ENCODE assay signal across 18 cellular contexts in genomic region chr17:2184993-2185931, GRCh38.
A peak's percentile ranks its signal among the peaks of the same experiment; 100 is the strongest.
DNase-seq lines count a peak whose midpoint lies in the region; ATAC-seq, FAIRE-seq and TF ChIP-seq lines count a peak whose summit lies in the region.
"Had no signal": no experiment of that assay in that cellular context is flagged by ENCODE, and none has a peak within 500 bp of the region (broad histone marks: within the 10 kb centered on the region; RNA-seq: fewer than 3 reads in every experiment).

No MANE protein-coding gene starts in this region.

- FAIRE-seq in HTR-8/SVneo (lab: Jason Lieb, UNC) (peak; percentile 49), bronchial epithelial cell (lab: Jason Lieb, UNC) (peak; percentile 80)

- POLR2A ChIA-PET in CD8-positive, alpha-beta T cell (lab: Charles Lee), result no interaction called here

- H3K9me3 ChIP-seq in CD8-positive, alpha-beta T cell (ENCODE audit: low read length), result no peaks in the 10 kb centered on the region
- H3K9me3 ChIP-seq: SJSA1 had no signal

- H3K4me3 ChIP-seq in CD8-positive, alpha-beta T cell (ENCODE audit: low read depth, low read length), result no peak overlapping the region
- no peak overlapping the region for H3K4me3 ChIP-seq in bronchial epithelial cell (ENCODE audit: low read depth, low read length)
- H3K4me3 ChIP-seq: SJSA1 had no signal

- H3K27me3 Mint-ChIP-seq in CD8-positive, alpha-beta T cell (ENCODE audit: low read depth), result no peaks in the 10 kb centered on the region
- H3K27me3 Mint-ChIP-seq in natural killer cell (ENCODE audit: low read depth in 2 of 2) (no peaks in the 10 kb centered on the region), progenitor cell of endocrine pancreas (no peaks in the 10 kb centered on the region)
- H3K27me3 Mint-ChIP-seq: CD4-positive, CD25-positive, alpha-beta regulatory T cell had no signal

- no peak for TF ChIP-seq CTCF in CD8-positive, alpha-beta T cell (IDR thresholded peaks at IDR 0.05)
- TF ChIP-seq CTCF in bronchial epithelial cell (IDR thresholded peaks at IDR 0.05; ENCODE audit: insufficient read depth, low read length, severe bottlenecking), result no peak
- no peak for TF ChIP-seq CTCF in natural killer cell (IDR thresholded peaks at IDR 0.05)
- TF ChIP-seq CTCF in progenitor cell of endocrine pancreas (IDR thresholded peaks at IDR 0.05; ENCODE audit: unreplicated experiment), result no peak

- H3K36me3 ChIP-seq in CD8-positive, alpha-beta T cell (ENCODE audit: insufficient read depth, low read length), result peaks cover 18% of the 10 kb centered on the region
- peaks cover 14% of the 10 kb centered on the region for H3K36me3 ChIP-seq in bronchial epithelial cell (ENCODE audit: control insufficient read depth, insufficient read depth, low read length)

- H3K36me3 Mint-ChIP-seq in CD8-positive, alpha-beta T cell, result peaks cover 83% of the 10 kb centered on the region
- H3K36me3 Mint-ChIP-seq in natural killer cell, result peaks cover 19% of the 10 kb centered on the region
- H3K36me3 Mint-ChIP-seq in progenitor cell of endocrine pancreas (ENCODE audit: insufficient read depth), result peaks cover 24% of the 10 kb centered on the region

- H3K27me3 ChIP-seq in CD8-positive, alpha-beta T cell (ENCODE audit: insufficient read depth, low read length), result no peaks in the 10 kb centered on the region
- no peaks in the 10 kb centered on the region for H3K27me3 ChIP-seq in bronchial epithelial cell (ENCODE audit: control insufficient read depth, insufficient read depth, low read length)
- H3K27me3 ChIP-seq: SJSA1 had no signal

- H3K4me1 ChIP-seq in CD8-positive, alpha-beta T cell (ENCODE audit: insufficient read depth, low read length), result peaks cover 5% of the 10 kb centered on the region

- intact Hi-C loops in CD8-positive, alpha-beta T cell (cut with DNase I, micrococcal nuclease), result no loop called here
- intact Hi-C loops in natural killer cell (cut with micrococcal nuclease), result loop anchor here (2.0 kb wide), 1 partner anchor 30 kb away; no protein-coding TSS in a partner anchor

- no peak overlapping the region for H3K4me3 Mint-ChIP-seq in CD8-positive, alpha-beta T cell
- H3K4me3 Mint-ChIP-seq in natural killer cell (peak overlapping the region; percentile 65), progenitor cell of endocrine pancreas (ENCODE audit: low read depth) (no peak overlapping the region)
- H3K4me3 Mint-ChIP-seq: CD4-positive, CD25-positive, alpha-beta regulatory T cell; H9 had no signal

- peak; percentile 49 for ATAC-seq in CD8-positive, alpha-beta T cell
- peak; percentile 89 to 92 (median 92) for ATAC-seq in natural killer cell

- peaks cover 18% of the 10 kb centered on the region for H3K4me1 Mint-ChIP-seq in CD8-positive, alpha-beta T cell (ENCODE audit: low read depth)
- H3K4me1 Mint-ChIP-seq in natural killer cell (peaks cover 85 to 95% of the 10 kb centered on the region in 2 donors), progenitor cell of endocrine pancreas (ENCODE audit: low read depth) (peaks cover 18% of the 10 kb centered on the region)

- CTCF ChIA-PET in CD8-positive, alpha-beta T cell (lab: Charles Lee), result interaction anchor here (0.7 to 1.2 kb wide), 2 partner anchors 49 to 59 kb away, joined by 3 to 4 read pairs; no protein-coding TSS in a partner anchor

- no peak overlapping the region for H3K27ac ChIP-seq in CD8-positive, alpha-beta T cell (ENCODE audit: low read depth, low read length)
- H3K27ac ChIP-seq: HL-60, SJSA1 had no signal

- H3K9me3 Mint-ChIP-seq in CD8-positive, alpha-beta T cell, result no peaks in the 10 kb centered on the region
- H3K9me3 Mint-ChIP-seq in natural killer cell, result no peaks in the 10 kb centered on the region
- H3K9me3 Mint-ChIP-seq in progenitor cell of endocrine pancreas (ENCODE audit: low read depth), result no peaks in the 10 kb centered on the region
- H3K9me3 Mint-ChIP-seq: H9 had no signal

- H3K27ac Mint-ChIP-seq in CD8-positive, alpha-beta T cell, result no peak overlapping the region
- peak overlapping the region; percentile 88 to 89 for H3K27ac Mint-ChIP-seq in natural killer cell
- no peak overlapping the region for H3K27ac Mint-ChIP-seq in progenitor cell of endocrine pancreas

- DNase-seq in CD8-positive, alpha-beta T cell, result peak in 1 of 7 experiments; percentile 33
- DNase-seq in HTR-8/SVneo (ENCODE audit: insufficient read length, low spot score) (no peak), bronchial epithelial cell (ENCODE audit: low read depth) (no peak), natural killer cell (peak; percentile 54), progenitor cell of endocrine pancreas (ENCODE audit: low spot score, unreplicated experiment) (no peak), pons (ENCODE audit: low spot score) (no peak), NOMO-1 treated with dmso at 0.1 percent for 144 hours (lab: John Stamatoyannopoulos, UW; ENCODE audit: unreplicated experiment) (no peak)
- DNase-seq: Calu3; CD4-positive, CD25-positive, alpha-beta regulatory T cell; DMS53; H9; KBM-7; NCI-H1436; NCI-H2029; NCI-H2171 treated with DMSO at 0.1 percent for 48 hours; NCI-H774 had no signal

Comparison
In these comparisons a context has a peak if more than half of its experiments do, and no peak if none do; other contexts are left out.
1. H3K27ac Mint-ChIP-seq: peak in natural killer cell (2 of 2); none in CD8-positive, alpha-beta T cell (single experiment) and progenitor cell of endocrine pancreas (single experiment).